ENCODE assay signal across 10 cellular contexts in the genomic region with DNA sequence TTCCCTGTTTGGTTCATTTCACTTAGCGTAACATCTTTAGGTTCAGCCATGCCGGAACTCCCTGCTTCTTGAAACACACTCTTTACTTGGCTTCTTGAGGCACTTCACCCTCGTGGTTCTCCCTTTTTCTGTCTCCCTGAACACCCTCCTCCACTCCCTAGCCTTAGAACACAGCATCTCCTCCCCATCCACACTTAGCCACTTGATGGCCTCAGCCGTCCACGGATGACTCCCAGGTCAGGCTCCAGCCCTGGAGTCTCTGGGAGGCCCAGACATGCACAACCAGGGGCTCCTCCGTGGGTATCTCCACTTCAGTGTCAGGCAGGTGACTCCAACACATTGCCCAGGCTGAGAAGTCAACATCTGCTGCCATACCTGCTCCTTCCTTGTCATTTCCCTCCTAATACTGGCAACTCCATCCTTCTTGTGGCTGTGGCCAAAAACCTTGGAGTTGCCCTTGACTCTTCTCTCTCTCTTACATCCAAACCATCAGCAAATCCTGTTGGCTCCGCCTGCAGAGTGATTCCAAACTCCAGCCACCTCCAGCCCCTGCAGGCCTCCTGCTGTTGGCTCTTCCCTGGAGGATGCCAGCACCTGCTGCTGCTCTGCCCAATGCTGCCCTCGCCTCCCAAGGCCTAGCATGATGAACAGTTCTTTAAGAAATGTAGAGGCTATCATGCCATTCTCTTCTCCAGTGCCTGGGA. TPM values are rescaled to one million over a fixed set of nuclear protein-coding genes. Genes with fewer than 3 reads are reported as not detected.
DNase-seq lines count a peak whose midpoint lies in the region; ATAC-seq, FAIRE-seq and TF ChIP-seq lines count a peak whose summit lies in the region.
"Had no signal": no experiment of that assay in that cellular context is flagged by ENCODE, and none has a peak within 500 bp of the region (broad histone marks: within the 10 kb centered on the region; RNA-seq: fewer than 3 reads in every experiment).

No MANE protein-coding gene starts in this region.

- no peak overlapping the region for H3K4me2 ChIP-seq in HCT116 (ENCODE audit: low read length)

- H3K27ac ChIP-seq in HCT116 (ENCODE audit: low read depth, low read length) (no peak overlapping the region), kidney (ENCODE audit: low read depth in 2 of 2, low read length in 2 of 2) (no peak overlapping the region), colonic mucosa (no peak overlapping the region)

- TF ChIP-seq RAD21 in HCT116 (IDR thresholded peaks at IDR 0.05; ENCODE audit: low read depth): peak; percentile 56

- no peaks in the 10 kb centered on the region for H3K9me2 ChIP-seq in HCT116 (ENCODE audit: insufficient read depth)

- CTCF ChIA-PET in HCT116 (lab: Charles Lee): no interaction called here

- no peaks in the 10 kb centered on the region for H4K20me1 ChIP-seq in HCT116 (ENCODE audit: insufficient read depth)

- H3K9me3 ChIP-seq in BE2C (no peaks in the 10 kb centered on the region), HCT116 (ENCODE audit: control insufficient read depth in 1 of 2, insufficient read depth in 1 of 2, low read depth in 1 of 2, low read length in 2 of 2) (no peaks in the 10 kb centered on the region), kidney (ENCODE audit: control insufficient read depth in 1 of 2, low read length in 2 of 2) (no peaks in the 10 kb centered on the region), colonic mucosa (no peaks in the 10 kb centered on the region)

- H3K4me1 ChIP-seq in BE2C (no peaks in the 10 kb centered on the region), HCT116 (ENCODE audit: control insufficient read depth in 1 of 2, insufficient read depth in 2 of 2, low read length in 2 of 2) (no peaks in the 10 kb centered on the region), kidney (ENCODE audit: control insufficient read depth in 1 of 2, insufficient read depth in 1 of 2, low read depth in 1 of 2, low read length in 2 of 2) (no peaks in the 10 kb centered on the region), colonic mucosa (no peaks in the 10 kb centered on the region)

- H3K9ac ChIP-seq in HCT116 (ENCODE audit: low read length) (no peak overlapping the region), kidney (ENCODE audit: low read length in 2 of 2) (no peak overlapping the region), colonic mucosa (ENCODE audit: low read depth in 2 of 2, low read length in 2 of 2) (no peak overlapping the region)

- DNase-seq in BE2C: peak; percentile 44
- no peak for DNase-seq in HCT116 (ENCODE audit: low read depth, low spot score)
- peak; percentile 24 for DNase-seq in astrocyte of the hippocampus (ENCODE audit: low read depth, low spot score)
- DNase-seq in kidney: no peak
- DNase-seq in SIG-M5 treated with dmso at 0.1 percent for 504 hours (lab: John Stamatoyannopoulos, UW; ENCODE audit: unreplicated experiment): no peak
- DNase-seq in colonic mucosa: no peak
- DNase-seq in NCI-H2196 (lab: John Stamatoyannopoulos, UW; ENCODE audit: unreplicated experiment): no peak
- DNase-seq: activated CD4-positive, alpha-beta T cell treated with anti-CD3 and anti-CD28 coated beads for 4 hours; NCI-H1694 had no signal

- H3K79me2 ChIP-seq in HCT116 (ENCODE audit: insufficient read depth, low read length): no peaks in the 10 kb centered on the region

- TF ChIP-seq CTCF in BE2C (IDR thresholded peaks at IDR 0.05; ENCODE audit: low read depth, low read length) (peak; percentile 60), HCT116 (IDR thresholded peaks at IDR 0.05 in 2 of 3, conservative IDR thresholded peaks at IDR 0.05 in 1 of 3; ENCODE audit: borderline replicate concordance in 1 of 3, insufficient read depth in 1 of 3, low read depth in 2 of 3, low read length in 2 of 3) (peak; percentile 3 to 29 (median 8); a peak in 1 of 6 replicates), kidney (IDR thresholded peaks at IDR 0.05; ENCODE audit: borderline replicate concordance, extremely low read depth, insufficient read depth) (peak; percentile 38), colonic mucosa (IDR thresholded peaks at IDR 0.05) (no peak)

- no peaks in the 10 kb centered on the region for H3K27me3 ChIP-seq in BE2C
- H3K27me3 ChIP-seq in HCT116 (ENCODE audit: insufficient read depth, low read length): no peaks in the 10 kb centered on the region
- no peaks in the 10 kb centered on the region for H3K27me3 ChIP-seq in colonic mucosa

- no peak for ATAC-seq in HCT116
- ATAC-seq in HG03025 (IDR thresholded peaks at IDR 0.05; ENCODE audit: low FRiP score, unreplicated experiment): no peak

- no peaks in the 10 kb centered on the region for H3K36me3 ChIP-seq in BE2C
- H3K36me3 ChIP-seq in HCT116 (ENCODE audit: control insufficient read depth in 1 of 2, insufficient read depth in 2 of 2, low read length in 2 of 2): no peaks in the 10 kb centered on the region
- H3K36me3 ChIP-seq in kidney (ENCODE audit: control insufficient read depth in 1 of 2, insufficient read depth in 2 of 2, low read length in 2 of 2): no peaks in the 10 kb centered on the region
- H3K36me3 ChIP-seq in colonic mucosa: no peaks in the 10 kb centered on the region

- no peak for TF ChIP-seq POLR2A in HCT116 (IDR thresholded peaks at IDR 0.05; ENCODE audit: borderline replicate concordance, extremely low read depth, insufficient read depth, insufficient read length)

- RAD21 ChIA-PET in HCT116 (lab: Charles Lee; ENCODE audit: low non-redundant PET in 1 of 2, low total read pairs in 2 of 2, uncharacterized antibody in 2 of 2, unreplicated experiment in 2 of 2): no interaction called here

- intact Hi-C loops in HCT116 (cut with micrococcal nuclease): loop anchor here (5.0 to 10.0 kb wide), 2 partner anchors 466 to 579 kb away; no protein-coding TSS in a partner anchor
- intact Hi-C loops in kidney (cut with DNase I): no loop called here
- intact Hi-C loops in colonic mucosa (cut with DNase I): loop anchor here (10.0 kb wide), 1 partner anchor 179 kb away; no protein-coding TSS in a partner anchor

- no peak overlapping the region for H2AFZ ChIP-seq in HCT116 (ENCODE audit: low read depth, low read length, poor library complexity, severe bottlenecking)

- H3K4me3 ChIP-seq in BE2C (ENCODE audit: low read depth, low read length) (no peak overlapping the region), HCT116 (replicated peaks in 1 of 2; ENCODE audit: low read depth in 1 of 2, low read length in 2 of 2) (no peak overlapping the region), kidney (ENCODE audit: low read length in 2 of 2) (no peak overlapping the region), colonic mucosa (no peak overlapping the region)

- FAIRE-seq in kidney (lab: Jason Lieb, UNC): no peak

- BruUV-seq in HCT116 (replicated peaks; lab: Mats Ljungman, UMichigan): no TSS peak

- POLR2A ChIA-PET in HCT116 (lab: Charles Lee): no interaction called here

TF ChIP-seq in HCT116, 20 proteins besides CTCF, POLR2A, EP300 and RAD21:
- no peak for TF ChIP-seq ELF1 (IDR thresholded peaks at IDR 0.05; ENCODE audit: borderline replicate concordance, low read depth)
- TF ChIP-seq ZFX (IDR thresholded peaks at IDR 0.05): no peak
- no peak for TF ChIP-seq EGR1 (IDR thresholded peaks at IDR 0.05; ENCODE audit: low read depth)
- TF ChIP-seq TCF7L2 (IDR thresholded peaks at IDR 0.05; ENCODE audit: borderline replicate concordance, extremely low read depth, insufficient read depth, insufficient read length): no peak
- no peak for TF ChIP-seq SRF (IDR thresholded peaks at IDR 0.05; ENCODE audit: low read depth)
- TF ChIP-seq YY1 (IDR thresholded peaks at IDR 0.05; ENCODE audit: extremely low read depth, insufficient replicate concordance, low read depth, low read length): no peak
- TF ChIP-seq, protein P1, sequence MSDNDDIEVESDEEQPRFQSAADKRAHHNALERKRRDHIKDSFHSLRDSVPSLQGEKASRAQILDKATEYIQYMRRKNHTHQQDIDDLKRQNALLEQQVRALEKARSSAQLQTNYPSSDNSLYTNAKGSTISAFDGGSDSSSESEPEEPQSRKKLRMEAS (IDR thresholded peaks at IDR 0.05): no peak

RNA-seq across cellular contexts. Expression of gene INMT, which starts 8.4 kb away (rescaled TPM):
- not detected for polyA plus RNA-seq in BE2C (2012; ENCODE audit: insufficient read depth, insufficient read length, low read depth)
- 0.32 TPM for total RNA-seq in HCT116 (2021; ENCODE audit: unreplicated experiment)
- polyA plus RNA-seq in HCT116 (2012): 0.02 and 0.09 TPM in 2 replicates
- total RNA-seq in kidney: 44.8 TPM
- polyA plus RNA-seq in kidney (ENCODE audit: insufficient read depth, low read depth, low replicate concordance): 34.5 TPM
- 1 to 10 TPM; 2.3 to 6.0 TPM for total RNA-seq in colonic mucosa

RNA-seq across cellular contexts. Expression of gene MINDY4, which starts 27.7 kb away (rescaled TPM):
- 2.2 TPM for polyA plus RNA-seq in BE2C (2012; ENCODE audit: insufficient read depth, insufficient read length, low read depth)
- total RNA-seq in HCT116 (2021; ENCODE audit: unreplicated experiment) (6.1 TPM), kidney (15.3 TPM), colonic mucosa (1 to 10 TPM; 2.2 to 4.2 TPM)
- polyA plus RNA-seq in HCT116 (2012): 3.6 and 3.8 TPM in 2 replicates
- 5.3 TPM for polyA plus RNA-seq in kidney (ENCODE audit: insufficient read depth, low read depth, low replicate concordance)

Comparison
In these comparisons a context has a peak if more than half of its experiments do, and no peak if none do; other contexts are left out.
1. DNase-seq: peak in BE2C (single experiment) and astrocyte of the hippocampus (single experiment); none in HCT116 (single experiment), kidney (single experiment), SIG-M5 treated with dmso at 0.1 percent for 504 hours (single experiment), colonic mucosa (single experiment) and NCI-H2196 (single experiment).